8 cellular contexts compared by ENCODE assay signal in the genomic region with DNA sequence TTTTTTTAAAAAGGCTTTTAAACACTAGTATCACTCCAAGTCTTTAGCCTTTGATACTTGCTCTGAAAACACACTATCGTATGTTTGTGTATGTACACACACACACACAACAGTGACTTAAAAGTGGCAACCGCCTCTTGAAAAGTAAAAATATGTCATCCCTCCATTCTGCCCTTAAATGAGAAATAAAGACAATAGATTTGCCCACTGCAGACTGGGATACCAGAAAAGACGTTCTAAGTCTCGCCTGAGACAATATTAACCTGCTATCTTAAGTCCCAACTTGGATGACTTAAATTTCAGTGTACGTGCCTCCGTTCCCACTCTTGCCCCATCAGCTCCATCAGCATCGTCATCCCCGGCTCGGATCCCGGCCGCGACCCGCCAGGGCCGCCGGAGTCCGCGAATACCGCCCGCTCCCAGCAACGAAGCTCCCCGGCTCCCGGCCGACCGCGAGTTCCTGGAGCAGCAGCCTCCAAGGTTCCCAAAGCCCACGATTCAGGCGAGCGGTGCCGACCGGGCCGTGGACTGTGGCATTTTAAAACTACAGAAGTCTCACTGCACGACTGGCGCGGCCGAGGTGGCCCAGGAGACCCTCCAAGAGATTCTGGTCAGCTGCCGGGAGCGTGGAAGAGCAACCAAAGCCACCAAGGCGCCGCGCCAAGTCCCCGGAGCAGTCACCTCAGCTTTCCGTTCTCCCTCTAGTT. TPM values are rescaled to one million over a fixed set of nuclear protein-coding genes. Genes with fewer than 3 reads are reported as not detected.
DNase-seq lines count a peak whose midpoint lies in the region; ATAC-seq and TF ChIP-seq lines count a peak whose summit lies in the region.

No MANE protein-coding gene starts in this region.

- TF ChIP-seq CTCF in GM20000 (IDR thresholded peaks at IDR 0.05; ENCODE audit: extremely low read depth, missing control alignments) (no peak), RWPE2 (IDR thresholded peaks at IDR 0.05; ENCODE audit: poor library complexity, severe bottlenecking) (no peak)

- H3K36me3 ChIP-seq in RWPE2 (ENCODE audit: low read depth) (peaks cover 8% of the 10 kb centered on the region), iPS-15b (ENCODE audit: control insufficient read depth, insufficient read depth, low read length) (no peaks in the 10 kb centered on the region)

- H3K4me3 ChIP-seq in RWPE2 (ENCODE audit: severe bottlenecking) (peak overlapping the region; percentile 69), iPS-15b (ENCODE audit: low read depth, low read length) (peak overlapping the region; percentile 80), skeletal muscle cell (ENCODE audit: low read depth, low read length) (peak overlapping the region; percentile 69)

- peaks cover 9% of the 10 kb centered on the region for H3K4me1 ChIP-seq in RWPE2 (ENCODE audit: insufficient read depth, poor library complexity, severe bottlenecking)
- H3K4me1 ChIP-seq in iPS-15b (ENCODE audit: control insufficient read depth, insufficient read depth, low read length) = no peaks in the 10 kb centered on the region

- ATAC-seq in RWPE2 (ENCODE audit: low read depth) (no peak), GM19351 (IDR thresholded peaks at IDR 0.05; ENCODE audit: unreplicated experiment) (no peak), GM18907 (IDR thresholded peaks at IDR 0.05; ENCODE audit: unreplicated experiment) (no peak)

- peak; percentile 5 for DNase-seq in A172 (ENCODE audit: low spot score)
- peak; percentile 20 for DNase-seq in GM20000 (ENCODE audit: low spot score)
- DNase-seq in RWPE2 (ENCODE audit: low spot score) = peak; percentile 62
- DNase-seq in astrocyte of the hippocampus (ENCODE audit: low read depth, low spot score) = peak; percentile 78
- DNase-seq in skeletal muscle cell (ENCODE audit: low read depth) = no peak

- H3K27me3 ChIP-seq in RWPE2 (ENCODE audit: insufficient read depth, poor library complexity, severe bottlenecking) (no peaks in the 10 kb centered on the region), iPS-15b (ENCODE audit: control insufficient read depth, insufficient read depth, low read length) (no peaks in the 10 kb centered on the region)

- H3K9ac ChIP-seq in iPS-15b (ENCODE audit: low read depth, low read length) = peak overlapping the region; percentile 84

- H3K27ac ChIP-seq in RWPE2 (ENCODE audit: poor library complexity, severe bottlenecking) = peak overlapping the region; percentile 93

- no peaks in the 10 kb centered on the region for H3K9me3 ChIP-seq in RWPE2 (ENCODE audit: severe bottlenecking)
- no peaks in the 10 kb centered on the region for H3K9me3 ChIP-seq in iPS-15b (ENCODE audit: control insufficient read depth, insufficient read depth, low read length)

RNA-seq across cellular contexts. Expression of a gene that starts 2.8 kb away (rescaled TPM):
- total RNA-seq in A172 (2014; rRNA removed; shearing (Covaris generic)) = 9.9 and 11.5 TPM in 2 replicates
